ENCODE assay signal across 1 cellular context in genomic region chr17:50459081-50459676, GRCh38.
TF ChIP-seq lines count a peak whose summit lies in the region.

No MANE protein-coding gene starts in this region.

TF ChIP-seq in HepG2, 621 proteins besides CTCF, POLR2A, EP300 and RAD21 (continued from another document and continues in another):
- no peak for TF ChIP-seq ZNF790 (CRISPR knock-in tag; IDR thresholded peaks at IDR 0.05; ENCODE audit: borderline replicate concordance)
- TF ChIP-seq ZNF512 (CRISPR knock-in tag; IDR thresholded peaks at IDR 0.05) = no peak
- TF ChIP-seq NR2C2 (CRISPR knock-in tag; IDR thresholded peaks at IDR 0.05; ENCODE audit: borderline replicate concordance) = no peak
- TF ChIP-seq ZNF446 (CRISPR knock-in tag; IDR thresholded peaks at IDR 0.05) = no peak
- TF ChIP-seq SMARCE1 (IDR thresholded peaks at IDR 0.05; ENCODE audit: borderline replicate concordance) = no peak
- TF ChIP-seq ZBTB46 (CRISPR knock-in tag; IDR thresholded peaks at IDR 0.05; ENCODE audit: borderline replicate concordance) = no peak
- TF ChIP-seq SRF (IDR thresholded peaks at IDR 0.05; ENCODE audit: low read depth, low read length) = no peak
- TF ChIP-seq RARG (CRISPR knock-in tag; IDR thresholded peaks at IDR 0.05; ENCODE audit: low read depth) = no peak
- TF ChIP-seq DPF2 (CRISPR knock-in tag; IDR thresholded peaks at IDR 0.05; ENCODE audit: borderline replicate concordance, low read depth) = peak; percentile 68
- TF ChIP-seq CBX1 (IDR thresholded peaks at IDR 0.05; ENCODE audit: low read depth) = peak; percentile 40
- TF ChIP-seq MYC (CRISPR knock-in tag; IDR thresholded peaks at IDR 0.05; ENCODE audit: borderline replicate concordance) = peak; percentile 37; the same call in 1 of the 2 replicates
- TF ChIP-seq PRDM15 (CRISPR knock-in tag; IDR thresholded peaks at IDR 0.05) = no peak
- TF ChIP-seq POLR2G (IDR thresholded peaks at IDR 0.05; ENCODE audit: low read depth, low read length) = 0 out of 2 replicates have a peak, but pooled peaks have one; percentile 17
- TF ChIP-seq NKX3-1 (CRISPR knock-in tag; IDR thresholded peaks at IDR 0.05) = no peak
- no peak for TF ChIP-seq ZNF598 (CRISPR knock-in tag; IDR thresholded peaks at IDR 0.05; ENCODE audit: borderline replicate concordance)
- TF ChIP-seq FOXC1 (CRISPR knock-in tag; IDR thresholded peaks at IDR 0.05; ENCODE audit: borderline replicate concordance) = no peak
- TF ChIP-seq ZNF772 (CRISPR knock-in tag; IDR thresholded peaks at IDR 0.05) = peak; percentile 80; the same call in 1 of the 2 replicates
- TF ChIP-seq ZBTB14 (CRISPR knock-in tag; IDR thresholded peaks at IDR 0.05) = no peak
- TF ChIP-seq ZNF749 (CRISPR knock-in tag; IDR thresholded peaks at IDR 0.05; ENCODE audit: borderline replicate concordance) = peak; percentile 37; the same call in 1 of the 2 replicates
- TF ChIP-seq AKNA (CRISPR knock-in tag; IDR thresholded peaks at IDR 0.05; ENCODE audit: borderline replicate concordance) = no peak
- no peak for TF ChIP-seq ZNF143 (CRISPR knock-in tag; IDR thresholded peaks at IDR 0.05)
- peak; percentile 76; the same call in 1 of the 2 replicates for TF ChIP-seq MEF2D (CRISPR knock-in tag; IDR thresholded peaks at IDR 0.05)
- TF ChIP-seq ZNF10 (CRISPR knock-in tag; IDR thresholded peaks at IDR 0.05; ENCODE audit: borderline replicate concordance, low read depth) = no peak
- peak; percentile 33; the same call in 1 of the 2 replicates for TF ChIP-seq ZBTB38 (CRISPR knock-in tag; IDR thresholded peaks at IDR 0.05)
- no peak for TF ChIP-seq ZBTB10 (CRISPR knock-in tag; IDR thresholded peaks at IDR 0.05; ENCODE audit: borderline replicate concordance)
- TF ChIP-seq HES4 (CRISPR knock-in tag; IDR thresholded peaks at IDR 0.05; ENCODE audit: borderline replicate concordance) = no peak
- no peak; the same call in 1 of the 2 replicates for TF ChIP-seq CBX5 (CRISPR knock-in tag; IDR thresholded peaks at IDR 0.05; ENCODE audit: borderline replicate concordance)
- TF ChIP-seq REXO4 (CRISPR knock-in tag; IDR thresholded peaks at IDR 0.05; ENCODE audit: borderline replicate concordance) = no peak
- TF ChIP-seq ZNF614 (CRISPR knock-in tag; IDR thresholded peaks at IDR 0.05; ENCODE audit: borderline replicate concordance) = peak; percentile 82; the same call in 1 of the 2 replicates
- no peak for TF ChIP-seq MED13 (CRISPR knock-in tag; IDR thresholded peaks at IDR 0.05)
- peak; percentile 34 for TF ChIP-seq BHLHE40 (IDR thresholded peaks at IDR 0.05; ENCODE audit: low read length)
- TF ChIP-seq ZUFSP (CRISPR knock-in tag; IDR thresholded peaks at IDR 0.05; ENCODE audit: borderline replicate concordance) = no peak
- no peak for TF ChIP-seq CREB3 (CRISPR knock-in tag; IDR thresholded peaks at IDR 0.05)
- peak; percentile 82; the same call in 1 of the 2 replicates for TF ChIP-seq ZNF331 (CRISPR knock-in tag; IDR thresholded peaks at IDR 0.05)
- no peak for TF ChIP-seq ATAD3A (CRISPR knock-in tag; IDR thresholded peaks at IDR 0.05)
- peak; percentile 81 for TF ChIP-seq RARA (CRISPR knock-in tag; IDR thresholded peaks at IDR 0.05)
- no peak for TF ChIP-seq ATF7-NPFF (CRISPR knock-in tag; IDR thresholded peaks at IDR 0.05; ENCODE audit: low read depth)
- 0 out of 2 replicates have a peak, but pooled peaks have one; percentile 30 for TF ChIP-seq ZNF576 (CRISPR knock-in tag; IDR thresholded peaks at IDR 0.05)
- no peak for TF ChIP-seq ZNF30 (CRISPR knock-in tag; IDR thresholded peaks at IDR 0.05)
- TF ChIP-seq NFIB (CRISPR knock-in tag; IDR thresholded peaks at IDR 0.05; ENCODE audit: borderline replicate concordance) = no peak
- TF ChIP-seq JUN (CRISPR knock-in tag; IDR thresholded peaks at IDR 0.05) = peak; percentile 69; the same call in 1 of the 2 replicates
